Comparison of ENCODE assay signal across 1 cellular context in the genomic region with DNA sequence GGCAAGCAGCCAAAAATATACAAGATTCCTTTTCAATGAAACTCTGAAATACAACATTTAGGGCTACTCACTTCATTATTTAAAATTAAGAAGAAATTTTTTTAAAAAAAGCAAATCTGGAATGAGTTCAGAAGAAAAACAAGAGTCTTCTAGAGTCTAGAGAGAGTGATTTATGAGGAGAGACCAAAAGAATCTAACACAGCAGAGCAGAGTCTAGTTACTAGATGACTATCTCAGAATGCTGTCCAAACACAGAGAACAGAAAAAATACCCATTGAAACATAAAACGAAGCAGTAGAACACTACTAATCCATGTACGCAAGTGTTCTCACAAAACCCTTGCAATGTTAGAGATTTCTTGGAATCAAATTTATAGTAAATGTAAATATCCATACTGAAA.
TF ChIP-seq lines count a peak whose summit lies in the region.

No MANE protein-coding gene starts in this region.

TF ChIP-seq in IMR-90, 13 proteins besides CTCF, POLR2A, EP300 and RAD21:
- TF ChIP-seq ELK1 (IDR thresholded peaks at IDR 0.05; ENCODE audit: borderline replicate concordance, low read depth, low read length) (no peak), CEBPB (IDR thresholded peaks at IDR 0.05; ENCODE audit: low read depth, low read length) (no peak), NFE2L2 (IDR thresholded peaks at IDR 0.05; ENCODE audit: low read depth, low read length) (no peak), BHLHE40 (IDR thresholded peaks at IDR 0.05; ENCODE audit: low read depth, low read length) (no peak), MAFK (IDR thresholded peaks at IDR 0.05; ENCODE audit: low read depth, low read length) (no peak), SMC3 (IDR thresholded peaks at IDR 0.05; ENCODE audit: low read depth, low read length) (no peak), RCOR1 (IDR thresholded peaks at IDR 0.05; ENCODE audit: insufficient replicate concordance, low read length) (no peak), FOS (IDR thresholded peaks at IDR 0.05; ENCODE audit: low read depth, low read length) (no peak)
- TF ChIP-seq, protein P1, sequence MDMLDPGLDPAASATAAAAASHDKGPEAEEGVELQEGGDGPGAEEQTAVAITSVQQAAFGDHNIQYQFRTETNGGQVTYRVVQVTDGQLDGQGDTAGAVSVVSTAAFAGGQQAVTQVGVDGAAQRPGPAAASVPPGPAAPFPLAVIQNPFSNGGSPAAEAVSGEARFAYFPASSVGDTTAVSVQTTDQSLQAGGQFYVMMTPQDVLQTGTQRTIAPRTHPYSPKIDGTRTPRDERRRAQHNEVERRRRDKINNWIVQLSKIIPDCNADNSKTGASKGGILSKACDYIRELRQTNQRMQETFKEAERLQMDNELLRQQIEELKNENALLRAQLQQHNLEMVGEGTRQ (IDR thresholded peaks at IDR 0.05; ENCODE audit: low read depth, low read length) = no peak
